ENCODE assay signal across 1 cellular context in genomic region chr22:29071261-29072045, GRCh38.
TF ChIP-seq lines count a peak whose summit lies in the region.

No MANE protein-coding gene starts in this region.

TF ChIP-seq in IMR-90, 13 proteins besides CTCF, POLR2A, EP300 and RAD21 (continued from another document):
- no peak for TF ChIP-seq NFE2L2 (IDR thresholded peaks at IDR 0.05; ENCODE audit: low read depth, low read length)
- TF ChIP-seq ELK1 (IDR thresholded peaks at IDR 0.05; ENCODE audit: borderline replicate concordance, low read depth, low read length): no peak
- TF ChIP-seq MXI1 (IDR thresholded peaks at IDR 0.05; ENCODE audit: borderline replicate concordance, low read depth, low read length): no peak
- TF ChIP-seq MAZ (IDR thresholded peaks at IDR 0.05; ENCODE audit: borderline replicate concordance, low read depth, low read length): no peak
- no peak for TF ChIP-seq USF2 (IDR thresholded peaks at IDR 0.05; ENCODE audit: low read depth, low read length)
TF ChIP-seq in IMR-90: peak in this region for 0.
